Comparison of ENCODE assay signal across 20 cellular contexts in the genomic region with DNA sequence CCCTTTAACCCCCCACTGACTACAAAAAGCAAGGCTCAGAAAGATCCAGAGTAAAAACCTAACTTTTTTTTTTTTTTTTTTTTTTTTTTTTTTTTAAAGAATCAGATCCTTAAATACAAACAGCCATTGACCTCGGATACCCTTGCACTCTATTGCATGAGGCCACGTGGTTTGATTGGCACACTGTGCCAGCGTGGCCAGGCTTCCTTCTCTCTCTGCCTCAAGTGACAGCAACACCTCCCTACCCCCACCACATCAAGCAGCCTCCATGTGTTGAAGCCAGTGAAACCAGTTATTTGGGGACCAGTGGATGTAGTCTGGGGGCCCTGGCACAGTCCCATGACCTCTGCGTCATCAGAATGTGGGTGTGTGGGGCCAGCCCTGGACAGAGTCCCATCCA.
A peak's percentile ranks its signal among the peaks of the same experiment; 100 is the strongest.
DNase-seq lines count a peak whose midpoint lies in the region; ATAC-seq, FAIRE-seq and TF ChIP-seq lines count a peak whose summit lies in the region.
"Had no signal": no experiment of that assay in that cellular context is flagged by ENCODE, and none has a peak within 500 bp of the region (broad histone marks: within the 10 kb centered on the region; RNA-seq: fewer than 3 reads in every experiment).

No MANE protein-coding gene starts in this region.

- peak; percentile 52 for ATAC-seq in body of pancreas
- ATAC-seq in left lobe of liver, result peak; percentile 94

- no peak for TF ChIP-seq POLR2A in body of pancreas (IDR thresholded peaks at IDR 0.05)

- H3K4me3 ChIP-seq in body of pancreas (no peak overlapping the region), small intestine (ENCODE audit: low read depth in 1 of 2, low read length in 2 of 2) (no peak overlapping the region)
- H3K4me3 ChIP-seq: cardiac muscle cell, SJCRH30, spleen had no signal

- H3K9me3 ChIP-seq in body of pancreas (no peaks in the 10 kb centered on the region), small intestine (ENCODE audit: control insufficient read depth, low read depth) (no peaks in the 10 kb centered on the region)
- H3K9me3 ChIP-seq: SJCRH30, spleen had no signal

- intact Hi-C loops in body of pancreas (cut with DNase I), result no loop called here

- DNase-seq in NOMO-1 treated with DMSO at 0.1 percent for 48 hours (lab: John Stamatoyannopoulos, UW; ENCODE audit: unreplicated experiment), result peak; percentile 22
- no peak for DNase-seq in NOMO-1 treated with dmso at 0.1 percent for 144 hours (lab: John Stamatoyannopoulos, UW; ENCODE audit: unreplicated experiment)
- DNase-seq in body of pancreas, result peak in 2 of 4 donors; percentile 45 to 48
- DNase-seq in left lobe of liver (ENCODE audit: low spot score), result peak; percentile 80
- DNase-seq in small intestine, result peak; percentile 12
- no peak for DNase-seq in activated naive CD4-positive, alpha-beta T cell treated with anti-CD3 and anti-CD28 coated beads, Interleukin-2, amount 50 U/mL, for 16 hours
- no peak for DNase-seq in KG1 (lab: John Stamatoyannopoulos, UW)
- no peak for DNase-seq in NCI-H774 (lab: John Stamatoyannopoulos, UW)
- DNase-seq: 8988T; activated CD4-positive, alpha-beta T cell treated with anti-CD3 and anti-CD28 coated beads, Interleukin-2, amount 50 U/mL, for 4 hours; activated naive CD4-positive, alpha-beta T cell; amniotic stem cell; C1 segment of cervical spinal cord; kidney; NCI-H1436; NCI-H748 treated with DMSO at 0.1 percent for 48 hours; SJCRH30; spleen had no signal

- no peaks in the 10 kb centered on the region for H3K27me3 ChIP-seq in body of pancreas
- no peaks in the 10 kb centered on the region for H3K27me3 ChIP-seq in small intestine (ENCODE audit: control insufficient read depth in 2 of 2, insufficient read depth in 2 of 2, low read length in 2 of 2)
- H3K27me3 ChIP-seq: cardiac muscle cell, SJCRH30, spleen had no signal

- H3K27ac ChIP-seq in body of pancreas, result no peak overlapping the region
- H3K27ac ChIP-seq in small intestine (ENCODE audit: low read depth in 1 of 2, low read length in 1 of 2), result no peak overlapping the region
- H3K27ac ChIP-seq: cardiac muscle cell, SJCRH30, spleen had no signal

- TF ChIP-seq CTCF in body of pancreas (IDR thresholded peaks at IDR 0.05), result no peak

- no peaks in the 10 kb centered on the region for H3K4me1 ChIP-seq in body of pancreas
- no peaks in the 10 kb centered on the region for H3K4me1 ChIP-seq in small intestine (ENCODE audit: control insufficient read depth in 2 of 2, insufficient read depth in 1 of 2, low read depth in 1 of 2, low read length in 1 of 2)
- H3K4me1 ChIP-seq: SJCRH30, spleen had no signal

- 36 to 62% methylated on average over 4 of the region's 4 CpGs for WGBS in body of pancreas, 2 donors
- 44 to 63% (median 53%) methylated on average over 4 of the region's 4 CpGs for WGBS in small intestine, 3 donors

- FAIRE-seq in small intestine (lab: Jason Lieb, UNC), result no peak
- FAIRE-seq: GM18507, kidney had no signal

- H3K36me3 ChIP-seq in body of pancreas (replicated peaks in 1 of 2; ENCODE audit: insufficient read depth in 1 of 2, low read depth in 2 of 2) (no peaks in the 10 kb centered on the region), small intestine (ENCODE audit: control insufficient read depth in 2 of 2, insufficient read depth in 2 of 2, low read length in 2 of 2) (peaks cover 4 to 20% of the 10 kb centered on the region in 2 donors)
- H3K36me3 ChIP-seq: cardiac muscle cell, SJCRH30 had no signal

Comparison
In these comparisons a context has a peak if more than half of its experiments do, and no peak if none do; other contexts are left out.
1. DNase-seq: peak in NOMO-1 treated with DMSO at 0.1 percent for 48 hours (single experiment), left lobe of liver (single experiment) and small intestine (single experiment); none in NOMO-1 treated with dmso at 0.1 percent for 144 hours (single experiment), activated naive CD4-positive, alpha-beta T cell treated with anti-CD3 and anti-CD28 coated beads, Interleukin-2, amount 50 U/mL, for 16 hours (single experiment), KG1 (single experiment) and NCI-H774 (single experiment).